ENCODE assay signal across 1 cellular context in the genomic region with DNA sequence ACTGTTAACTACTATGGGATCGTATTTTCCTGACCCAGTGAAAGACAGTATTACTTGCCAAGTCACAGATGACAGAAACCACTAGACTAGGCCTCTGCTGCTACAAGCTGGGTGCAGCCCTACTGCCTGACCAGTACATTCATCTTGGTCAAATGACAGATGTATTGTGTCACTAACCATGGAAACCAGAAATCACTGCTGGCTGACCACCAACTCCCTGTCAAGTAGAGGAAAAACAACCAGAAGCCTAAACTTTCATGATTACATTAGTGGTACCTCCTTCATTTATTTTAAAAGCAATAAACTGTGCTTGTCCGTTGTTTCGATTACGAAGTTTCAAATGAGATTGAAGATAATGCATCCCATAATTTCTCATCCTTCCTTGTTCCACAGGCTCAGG.
TF ChIP-seq lines count a peak whose summit lies in the region.

No MANE protein-coding gene starts in this region.

TF ChIP-seq in HepG2, 621 proteins besides CTCF, POLR2A, EP300 and RAD21 (continued from another document):
- TF ChIP-seq ZNF512B (CRISPR knock-in tag; IDR thresholded peaks at IDR 0.05; ENCODE audit: borderline replicate concordance) (no peak), SP140L (CRISPR knock-in tag; IDR thresholded peaks at IDR 0.05; ENCODE audit: borderline replicate concordance) (no peak), PCBP1 (IDR thresholded peaks at IDR 0.05; ENCODE audit: borderline replicate concordance, low read depth, low read length) (no peak), TOE1 (CRISPR knock-in tag; IDR thresholded peaks at IDR 0.05) (no peak), SIX4 (CRISPR knock-in tag; IDR thresholded peaks at IDR 0.05) (no peak), KLF12 (CRISPR knock-in tag; IDR thresholded peaks at IDR 0.05; ENCODE audit: borderline replicate concordance) (no peak), STAT5B (CRISPR knock-in tag; IDR thresholded peaks at IDR 0.05) (no peak), ZNF674 (CRISPR knock-in tag; IDR thresholded peaks at IDR 0.05; ENCODE audit: low read depth) (no peak), ZNF414 (CRISPR knock-in tag; IDR thresholded peaks at IDR 0.05) (no peak), NR1H2 (CRISPR knock-in tag; IDR thresholded peaks at IDR 0.05; ENCODE audit: borderline replicate concordance, low read depth) (no peak), ZNF230 (CRISPR knock-in tag; IDR thresholded peaks at IDR 0.05) (no peak), HMGXB4 (CRISPR knock-in tag; IDR thresholded peaks at IDR 0.05; ENCODE audit: borderline replicate concordance in 1 of 2, low read depth in 1 of 2) (no peak), GTF2F1 (IDR thresholded peaks at IDR 0.05; ENCODE audit: low read length) (no peak), KLF11 (CRISPR knock-in tag; IDR thresholded peaks at IDR 0.05) (no peak), ZNF766 (CRISPR knock-in tag; IDR thresholded peaks at IDR 0.05; ENCODE audit: borderline replicate concordance) (no peak)
- TF ChIP-seq, protein P1, sequence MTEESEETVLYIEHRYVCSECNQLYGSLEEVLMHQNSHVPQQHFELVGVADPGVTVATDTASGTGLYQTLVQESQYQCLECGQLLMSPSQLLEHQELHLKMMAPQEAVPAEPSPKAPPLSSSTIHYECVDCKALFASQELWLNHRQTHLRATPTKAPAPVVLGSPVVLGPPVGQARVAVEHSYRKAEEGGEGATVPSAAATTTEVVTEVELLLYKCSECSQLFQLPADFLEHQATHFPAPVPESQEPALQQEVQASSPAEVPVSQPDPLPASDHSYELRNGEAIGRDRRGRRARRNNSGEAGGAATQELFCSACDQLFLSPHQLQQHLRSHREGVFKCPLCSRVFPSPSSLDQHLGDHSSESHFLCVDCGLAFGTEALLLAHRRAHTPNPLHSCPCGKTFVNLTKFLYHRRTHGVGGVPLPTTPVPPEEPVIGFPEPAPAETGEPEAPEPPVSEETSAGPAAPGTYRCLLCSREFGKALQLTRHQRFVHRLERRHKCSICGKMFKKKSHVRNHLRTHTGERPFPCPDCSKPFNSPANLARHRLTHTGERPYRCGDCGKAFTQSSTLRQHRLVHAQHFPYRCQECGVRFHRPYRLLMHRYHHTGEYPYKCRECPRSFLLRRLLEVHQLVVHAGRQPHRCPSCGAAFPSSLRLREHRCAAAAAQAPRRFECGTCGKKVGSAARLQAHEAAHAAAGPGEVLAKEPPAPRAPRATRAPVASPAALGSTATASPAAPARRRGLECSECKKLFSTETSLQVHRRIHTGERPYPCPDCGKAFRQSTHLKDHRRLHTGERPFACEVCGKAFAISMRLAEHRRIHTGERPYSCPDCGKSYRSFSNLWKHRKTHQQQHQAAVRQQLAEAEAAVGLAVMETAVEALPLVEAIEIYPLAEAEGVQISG (CRISPR knock-in tag; IDR thresholded peaks at IDR 0.05), result no peak
- TF ChIP-seq, protein P2, sequence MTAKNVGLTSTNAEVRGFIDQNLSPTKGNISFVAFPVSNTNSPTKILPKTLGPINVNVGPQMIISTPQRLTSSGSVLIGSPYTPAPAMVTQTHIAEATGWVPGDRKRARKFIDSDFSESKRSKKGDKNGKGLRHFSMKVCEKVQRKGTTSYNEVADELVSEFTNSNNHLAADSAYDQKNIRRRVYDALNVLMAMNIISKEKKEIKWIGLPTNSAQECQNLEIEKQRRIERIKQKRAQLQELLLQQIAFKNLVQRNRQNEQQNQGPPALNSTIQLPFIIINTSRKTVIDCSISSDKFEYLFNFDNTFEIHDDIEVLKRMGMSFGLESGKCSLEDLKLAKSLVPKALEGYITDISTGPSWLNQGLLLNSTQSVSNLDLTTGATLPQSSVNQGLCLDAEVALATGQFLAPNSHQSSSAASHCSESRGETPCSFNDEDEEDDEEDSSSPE (CRISPR knock-in tag; IDR thresholded peaks at IDR 0.05), result no peak
- TF ChIP-seq, protein P3, sequence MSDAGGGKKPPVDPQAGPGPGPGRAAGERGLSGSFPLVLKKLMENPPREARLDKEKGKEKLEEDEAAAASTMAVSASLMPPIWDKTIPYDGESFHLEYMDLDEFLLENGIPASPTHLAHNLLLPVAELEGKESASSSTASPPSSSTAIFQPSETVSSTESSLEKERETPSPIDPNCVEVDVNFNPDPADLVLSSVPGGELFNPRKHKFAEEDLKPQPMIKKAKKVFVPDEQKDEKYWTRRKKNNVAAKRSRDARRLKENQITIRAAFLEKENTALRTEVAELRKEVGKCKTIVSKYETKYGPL (CRISPR knock-in tag; IDR thresholded peaks at IDR 0.05), result no peak
TF ChIP-seq in HepG2: peak in this region for 0.
